Comparison of ENCODE assay signal across 8 cellular contexts in the genomic region with DNA sequence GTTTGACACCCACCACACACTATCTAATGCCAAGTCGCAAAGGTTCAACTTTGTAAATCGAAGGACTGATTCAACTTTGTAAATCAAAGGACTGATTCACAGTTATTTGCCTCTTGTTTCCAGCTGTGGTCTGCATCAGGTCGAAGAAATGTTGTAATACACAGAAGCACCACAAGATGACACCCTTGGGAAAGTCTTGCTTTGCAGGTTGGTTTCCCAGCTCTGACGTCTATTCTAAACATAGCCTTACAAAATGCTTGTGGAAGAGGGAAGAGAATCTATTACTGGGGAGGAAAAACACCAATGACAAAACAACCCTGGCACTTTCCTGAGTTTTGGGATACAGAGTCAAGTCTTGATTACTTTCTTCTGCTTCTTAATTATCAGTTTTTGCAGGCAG. TPM values are rescaled to one million over a fixed set of nuclear protein-coding genes. Genes with fewer than 3 reads are reported as not detected.
A peak's percentile ranks its signal among the peaks of the same experiment; 100 is the strongest.
DNase-seq lines count a peak whose midpoint lies in the region; ATAC-seq, FAIRE-seq and TF ChIP-seq lines count a peak whose summit lies in the region.

No MANE protein-coding gene starts in this region.

- TF ChIP-seq CTCF in cardiac fibroblast (IDR thresholded peaks at IDR 0.05; ENCODE audit: low read depth, low read length) (peak; percentile 62), keratinocyte (optimal IDR thresholded peaks at IDR 0.05 in 1 of 3, IDR thresholded peaks at IDR 0.05 in 1 of 3, conservative IDR thresholded peaks at IDR 0.05 in 1 of 3; ENCODE audit: extremely low read depth in 1 of 3, insufficient read depth in 2 of 3, low read length in 3 of 3) (peak; percentile 78 to 85 (median 80))

- H2AFZ ChIP-seq in keratinocyte (ENCODE audit: control insufficient read depth, low read length): no peak overlapping the region

- H3K4me1 ChIP-seq in keratinocyte (ENCODE audit: control insufficient read depth, extremely low read depth, insufficient read depth, low read length): peaks cover 5% of the 10 kb centered on the region

- H3K9me1 ChIP-seq in keratinocyte (ENCODE audit: control insufficient read depth, extremely low read depth, insufficient read depth, low read length): no peaks in the 10 kb centered on the region

- FAIRE-seq in keratinocyte (lab: Jason Lieb, UNC): peak; percentile 95

- H3K27me3 ChIP-seq in keratinocyte (ENCODE audit: control insufficient read depth, extremely low read depth, insufficient read depth, low read length): peaks cover 14% of the 10 kb centered on the region

- no peaks in the 10 kb centered on the region for H3K9me3 ChIP-seq in keratinocyte (ENCODE audit: control insufficient read depth, low read depth, low read length)

- DNase-seq in ELF-1 (ENCODE audit: low read depth, low spot score) (peak; percentile 76), NCI-H128 (lab: John Stamatoyannopoulos, UW; ENCODE audit: unreplicated experiment) (peak; percentile 39), SW480 (ENCODE audit: low spot score) (peak; percentile 79), cardiac fibroblast (ENCODE audit: low read depth in 2 of 2) (peak; percentile 81 to 82), keratinocyte (ENCODE audit: low read depth, low spot score) (peak; percentile 19)
- DNase-seq in stimulated activated CD8-positive, alpha-beta memory T cell treated with anti-CD3 and anti-CD28 coated beads, Interleukin-12 subunit alpha, Interleukin-12 subunit beta, amount 100 ng/mL, for 1 hour (ENCODE audit: low read depth): peak; percentile 7

- H3K9ac ChIP-seq in keratinocyte (ENCODE audit: control insufficient read depth, extremely low read depth, insufficient read depth, low read length): no peak overlapping the region

- ATAC-seq in GM21825 (IDR thresholded peaks at IDR 0.05; ENCODE audit: unreplicated experiment): peak; percentile 76
- no peak for ATAC-seq in GM21526 (IDR thresholded peaks at IDR 0.05; ENCODE audit: low FRiP score, unreplicated experiment)

- no peaks in the 10 kb centered on the region for H3K36me3 ChIP-seq in keratinocyte (ENCODE audit: control insufficient read depth in 2 of 2, extremely low read depth in 1 of 2, insufficient read depth in 2 of 2, low read length in 2 of 2)

- H3K79me2 ChIP-seq in keratinocyte (ENCODE audit: control insufficient read depth, insufficient read depth, low read length): no peaks in the 10 kb centered on the region

- no peak overlapping the region for H3K27ac ChIP-seq in keratinocyte (ENCODE audit: control insufficient read depth, insufficient read depth, low read length)

- no peak overlapping the region for H3K4me2 ChIP-seq in keratinocyte (ENCODE audit: control insufficient read depth, extremely low read depth, insufficient read depth, low read depth, low read length)

- dilution Hi-C loops in keratinocyte (cut with MboI; ENCODE audit: extremely low pct_ligation_motif_present, low sequenced_read_pairs): no loop called here

- H4K20me1 ChIP-seq in keratinocyte (ENCODE audit: control insufficient read depth, extremely low read depth, insufficient read depth, low read length): no peaks in the 10 kb centered on the region

- no peak overlapping the region for H3K4me3 ChIP-seq in cardiac fibroblast (replicated peaks in 1 of 2; ENCODE audit: low read depth in 2 of 2, low read length in 2 of 2)
- H3K4me3 ChIP-seq in keratinocyte (ENCODE audit: control insufficient read depth in 2 of 3, extremely low read depth in 1 of 3, insufficient read depth in 2 of 3, low read depth in 1 of 3, low read length in 3 of 3): no peak overlapping the region

RNA-seq across cellular contexts. Expression of a gene that starts 35.3 kb away (rescaled TPM):
- polyA plus RNA-seq in keratinocyte: not detected in 3 replicates
- not detected for polyA plus RNA-seq in keratinocyte (2011; ENCODE audit: low read depth)
- not detected in 2 replicates for polyA plus RNA-seq in keratinocyte (2011; cell fraction: cytosol; rRNA removed)
- polyA plus RNA-seq in keratinocyte (2011; cell fraction: nucleus; rRNA removed): not detected in 2 replicates
- not detected in 2 replicates for polyA plus RNA-seq in keratinocyte (2012; ENCODE audit: low replicate concordance)
- not detected in 3 replicates for polyA minus RNA-seq in keratinocyte
- not detected for polyA minus RNA-seq in keratinocyte (2011; cell fraction: cytosol; rRNA and poly(A)+ RNA removed)
- polyA minus RNA-seq in keratinocyte (2011; cell fraction: nucleus; rRNA and poly(A)+ RNA removed): not detected in 2 replicates

Comparison
In these comparisons a context has a peak if more than half of its experiments do, and no peak if none do; other contexts are left out.
1. DNase-seq: peak in every context shown above with its lines; median percentile 82 in cardiac fibroblast; 79 in SW480; 76 in ELF-1; 39 in NCI-H128; 19 in keratinocyte; 7 in stimulated activated CD8-positive, alpha-beta memory T cell treated with anti-CD3 and anti-CD28 coated beads, Interleukin-12 subunit alpha, Interleukin-12 subunit beta, amount 100 ng/mL, for 1 hour.